In the genomic region with DNA sequence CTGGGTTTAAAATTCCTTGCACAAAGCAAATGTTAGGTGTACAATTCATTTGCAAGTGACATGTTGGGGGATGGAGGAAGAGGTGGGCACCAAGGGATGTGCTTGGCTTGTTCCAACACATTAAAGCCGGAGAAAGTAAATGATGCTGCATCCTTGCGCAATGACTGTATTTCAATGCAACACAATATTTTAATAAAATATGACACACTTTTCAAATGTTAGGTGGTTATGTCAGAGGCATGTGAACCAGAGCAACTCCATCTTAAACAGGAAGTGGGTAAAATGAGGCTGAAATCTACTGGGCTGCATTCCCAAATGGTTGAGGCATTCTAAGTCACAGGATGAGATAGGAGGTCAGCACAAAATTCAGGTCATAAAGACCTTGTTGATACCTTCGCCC, we compare ENCODE assay signal across 19 cellular contexts.
"Had no signal": no experiment of that assay in that cellular context is flagged by ENCODE, and none has a peak within 500 bp of the region (broad histone marks: within the 10 kb centered on the region; RNA-seq: fewer than 3 reads in every experiment).

No MANE protein-coding gene starts in this region.

- H3K9me3 ChIP-seq: psoas muscle, stomach, transverse colon had no signal

- H3K36me3 ChIP-seq: cardiac muscle cell, stomach, transverse colon had no signal

- H3K4me1 Mint-ChIP-seq: activated T-helper 17 cell treated with anti-CD3 and anti-CD28 coated beads, Interleukin-2, amount 50 U/mL, for 72 hours had no signal

- H3K36me3 Mint-ChIP-seq: activated naive CD4-positive, alpha-beta T cell treated with anti-CD3 and anti-CD28 coated beads, Interleukin-2, amount 50 U/mL, for 72 hours; memory B cell; natural killer cell treated with Interleukin-12 subunit alpha and Interleukin-12 subunit beta and Interleukin-15 and Interleukin-18, amount 100 ng/mL, for 72 hours had no signal

- H3K4me3 Mint-ChIP-seq: activated T-cell treated with anti-CD3 and anti-CD28 coated beads, Interleukin-2, amount 50 U/mL, for 24 hours; activated T-helper 17 cell treated with anti-CD3 and anti-CD28 coated beads, Interleukin-2, amount 50 U/mL, for 72 hours; effector memory CD8-positive, alpha-beta T cell; memory B cell; natural killer cell treated with Interleukin-12 subunit alpha and Interleukin-12 subunit beta and Interleukin-15 and Interleukin-18, amount 100 ng/mL, for 72 hours; T-helper 1 cell treated with Interleukin-12 subunit alpha and Interleukin-12 subunit beta and Interleukin-4 antibody, amounts not matched to agents 30 μg/mL and 1 μg/mL, for 36 hours; WTC11 had no signal

- H3K4me3 ChIP-seq: cardiac muscle cell, psoas muscle, skin epidermis, stomach, transverse colon had no signal

- H3K27ac Mint-ChIP-seq: activated naive CD4-positive, alpha-beta T cell treated with anti-CD3 and anti-CD28 coated beads, Interleukin-2, amount 50 U/mL, for 72 hours; activated T-cell treated with anti-CD3 and anti-CD28 coated beads, Interleukin-2, amount 50 U/mL, for 24 hours; activated T-helper 17 cell treated with anti-CD3 and anti-CD28 coated beads, Interleukin-2, amount 50 U/mL, for 72 hours; effector memory CD8-positive, alpha-beta T cell; memory B cell; natural killer cell treated with Interleukin-12 subunit alpha and Interleukin-12 subunit beta and Interleukin-15 and Interleukin-18, amount 100 ng/mL, for 72 hours; T-helper 1 cell treated with Interleukin-12 subunit alpha and Interleukin-12 subunit beta and Interleukin-4 antibody, amounts not matched to agents 30 μg/mL and 1 μg/mL, for 36 hours; WTC11 had no signal

- H3K4me1 ChIP-seq: transverse colon had no signal

- H3K27me3 ChIP-seq: cardiac muscle cell, stomach, transverse colon had no signal

- H3K9me3 Mint-ChIP-seq: activated naive CD4-positive, alpha-beta T cell treated with anti-CD3 and anti-CD28 coated beads, Interleukin-2, amount 50 U/mL, for 72 hours; activated T-cell treated with anti-CD3 and anti-CD28 coated beads, Interleukin-2, amount 50 U/mL, for 24 hours; activated T-helper 17 cell treated with anti-CD3 and anti-CD28 coated beads, Interleukin-2, amount 50 U/mL, for 72 hours; effector memory CD8-positive, alpha-beta T cell; natural killer cell treated with Interleukin-12 subunit alpha and Interleukin-12 subunit beta and Interleukin-15 and Interleukin-18, amount 100 ng/mL, for 72 hours; T-helper 1 cell treated with Interleukin-12 subunit alpha and Interleukin-12 subunit beta and Interleukin-4 antibody, amounts not matched to agents 30 μg/mL and 1 μg/mL, for 36 hours had no signal

- DNase-seq: activated T-cell treated with anti-CD3 and anti-CD28 coated beads, Interleukin-2, amount 50 U/mL, for 24 hours; amygdala; effector memory CD8-positive, alpha-beta T cell; foreskin fibroblast; left cardiac atrium; psoas muscle; right cardiac atrium; stimulated activated CD4-positive, alpha-beta T cell treated with anti-CD3 and anti-CD28 coated beads, Interleukin-1b, Interleukin-23, amount 100 ng/mL, for 48 hours; stomach; T1000; transverse colon had no signal

- H3K27ac ChIP-seq: cardiac muscle cell, psoas muscle, skin epidermis, stomach, transverse colon had no signal
